8 cellular contexts compared by ENCODE assay signal in the genomic region with DNA sequence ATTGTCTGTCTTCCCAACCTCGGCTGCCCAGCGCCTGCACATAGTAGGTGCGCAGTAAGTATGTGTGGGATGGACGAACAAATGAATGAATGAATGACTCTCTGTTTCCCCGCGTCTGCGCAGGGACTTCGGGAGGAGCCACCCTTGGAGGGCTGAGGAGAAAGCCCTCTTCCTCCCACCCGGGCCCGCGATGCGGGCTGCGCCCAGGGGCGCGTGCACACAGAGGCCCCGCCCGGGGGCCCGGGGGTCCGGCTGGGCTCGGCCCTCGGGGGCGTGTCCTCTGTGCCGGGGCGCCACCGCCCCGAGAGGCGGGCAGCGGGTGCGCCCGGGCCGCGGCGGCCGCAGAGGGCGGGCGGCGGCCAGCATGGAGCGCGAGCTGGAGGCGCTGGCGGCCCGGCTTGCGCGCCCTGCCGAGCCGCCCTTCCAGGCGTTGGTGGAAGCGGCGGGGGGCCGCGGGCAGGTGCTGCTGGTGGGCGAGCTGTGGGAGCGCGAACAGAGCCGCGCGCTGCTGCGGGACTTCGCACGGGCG. TPM values are rescaled to one million over a fixed set of nuclear protein-coding genes. Genes with fewer than 3 reads are reported as not detected.
A peak's percentile ranks its signal among the peaks of the same experiment; 100 is the strongest.
DNase-seq lines count a peak whose midpoint lies in the region; ATAC-seq and TF ChIP-seq lines count a peak whose summit lies in the region.

A gene (plus strand): TSS at position 322 of the 529 bp plus-strand sequence. CDS start 43 bp downstream, at position 365.

- ATAC-seq in thoracic aorta (ENCODE audit: insufficient number of reproducible peaks, low FRiP score, low read depth): no peak
- ATAC-seq in HG02884 (IDR thresholded peaks at IDR 0.05; ENCODE audit: unreplicated experiment): no peak
- ATAC-seq in GM21423 (IDR thresholded peaks at IDR 0.05; ENCODE audit: unreplicated experiment): no peak

- POLR2A ChIA-PET in activated CD4-positive, alpha-beta memory T cell treated with anti-CD3 and anti-CD28 coated beads, Interleukin-2, amount 10 ng/mL, durations not matched to agents 7 days and 5 days (lab: Charles Lee): interaction anchor here (1.0 kb wide), 1 partner anchor 11 kb away, joined by 3 read pairs; no protein-coding TSS in a partner anchor

- no peak within 1 kb of the TSS for H3K27ac ChIP-seq in thoracic aorta

- peaks cover 10% of the 10 kb centered on the region for H3K27me3 ChIP-seq in thoracic aorta (replicated peaks; ENCODE audit: insufficient read depth)

- H3K27me3 Mint-ChIP-seq in activated T-cell treated with anti-CD3 and anti-CD28 coated beads, Interleukin-2, amount 50 U/mL, for 24 hours: peaks cover 73% of the 10 kb centered on the region
- H3K27me3 Mint-ChIP-seq in activated CD4-positive, alpha-beta memory T cell treated with anti-CD3 and anti-CD28 coated beads, Interleukin-2, amount 10 ng/mL, durations not matched to agents 7 days and 5 days: peaks cover 79% of the 10 kb centered on the region

- no peak within 1 kb of the TSS for H3K27ac Mint-ChIP-seq in activated T-cell treated with anti-CD3 and anti-CD28 coated beads, Interleukin-2, amount 50 U/mL, for 24 hours
- no peak within 1 kb of the TSS for H3K27ac Mint-ChIP-seq in activated CD4-positive, alpha-beta memory T cell treated with anti-CD3 and anti-CD28 coated beads, Interleukin-2, amount 10 ng/mL, durations not matched to agents 7 days and 5 days

- peaks cover 2% of the 10 kb centered on the region for H3K4me1 Mint-ChIP-seq in activated T-cell treated with anti-CD3 and anti-CD28 coated beads, Interleukin-2, amount 50 U/mL, for 24 hours (ENCODE audit: low read depth)
- peaks cover 6% of the 10 kb centered on the region for H3K4me1 Mint-ChIP-seq in activated CD4-positive, alpha-beta memory T cell treated with anti-CD3 and anti-CD28 coated beads, Interleukin-2, amount 10 ng/mL, durations not matched to agents 7 days and 5 days

- no peak for DNase-seq in activated T-cell treated with anti-CD3 and anti-CD28 coated beads, Interleukin-2, amount 50 U/mL, for 24 hours
- DNase-seq in activated T-cell treated with anti-CD3 and anti-CD28 coated beads, Interleukin-2, amount 50 U/mL, for 1 hour: no peak
- DNase-seq in activated CD4-positive, alpha-beta memory T cell treated with anti-CD3 and anti-CD28 coated beads, Interleukin-2, amount 10 ng/mL, durations not matched to agents 7 days and 5 days: no peak
- DNase-seq in kidney tubule cell (ENCODE audit: low spot score) (peak; percentile 11), thoracic aorta (ENCODE audit: low spot score) (no peak), SHP77 (lab: John Stamatoyannopoulos, UW) (no peak)

- no peaks in the 10 kb centered on the region for H3K4me1 ChIP-seq in thoracic aorta (ENCODE audit: control insufficient read depth in 1 of 2, low read depth in 2 of 2)

- H3K36me3 ChIP-seq in thoracic aorta: no peaks in the 10 kb centered on the region

- H3K4me3 Mint-ChIP-seq in activated T-cell treated with anti-CD3 and anti-CD28 coated beads, Interleukin-2, amount 50 U/mL, for 24 hours: peak within 1 kb of the TSS; percentile 50
- peak within 1 kb of the TSS; percentile 8 for H3K4me3 Mint-ChIP-seq in activated CD4-positive, alpha-beta memory T cell treated with anti-CD3 and anti-CD28 coated beads, Interleukin-2, amount 10 ng/mL, durations not matched to agents 7 days and 5 days

- peak within 1 kb of the TSS; percentile 48 for H3K4me3 ChIP-seq in thoracic aorta

- no peak for TF ChIP-seq CTCF in thoracic aorta (IDR thresholded peaks at IDR 0.05)

- CTCF ChIA-PET in activated CD4-positive, alpha-beta memory T cell treated with anti-CD3 and anti-CD28 coated beads, Interleukin-2, amount 10 ng/mL, durations not matched to agents 7 days and 5 days (lab: Charles Lee): no interaction called here

- H3K9me3 Mint-ChIP-seq in activated T-cell treated with anti-CD3 and anti-CD28 coated beads, Interleukin-2, amount 50 U/mL, for 24 hours: no peaks in the 10 kb centered on the region
- H3K9me3 Mint-ChIP-seq in activated CD4-positive, alpha-beta memory T cell treated with anti-CD3 and anti-CD28 coated beads, Interleukin-2, amount 10 ng/mL, durations not matched to agents 7 days and 5 days: no peaks in the 10 kb centered on the region

- no peaks in the 10 kb centered on the region for H3K9me3 ChIP-seq in thoracic aorta

- no peaks in the 10 kb centered on the region for H3K36me3 Mint-ChIP-seq in activated T-cell treated with anti-CD3 and anti-CD28 coated beads, Interleukin-2, amount 50 U/mL, for 24 hours (ENCODE audit: low read depth)
- no peaks in the 10 kb centered on the region for H3K36me3 Mint-ChIP-seq in activated CD4-positive, alpha-beta memory T cell treated with anti-CD3 and anti-CD28 coated beads, Interleukin-2, amount 10 ng/mL, durations not matched to agents 7 days and 5 days (ENCODE audit: low read depth)

RNA-seq across cellular contexts. Expression of the gene that starts here (rescaled TPM):
- total RNA-seq in activated CD4-positive, alpha-beta memory T cell treated with anti-CD3 and anti-CD28 coated beads, Interleukin-2, amount 10 ng/mL, durations not matched to agents 7 days and 5 days: under 1 TPM; 0.35 to 0.98 TPM
- under 1 TPM in 1 of 2 donors, not detected in 1; 0.14 TPM for total RNA-seq in thoracic aorta
